In genomic region chr12:107091989-107092641, GRCh38 we compare ENCODE assay signal across 8 cellular contexts. TPM values are rescaled to one million over a fixed set of nuclear protein-coding genes. Genes with fewer than 3 reads are reported as not detected.
A peak's percentile ranks its signal among the peaks of the same experiment; 100 is the strongest.
DNase-seq lines count a peak whose midpoint lies in the region; ATAC-seq, FAIRE-seq and TF ChIP-seq lines count a peak whose summit lies in the region.

No MANE protein-coding gene starts in this region.

- peak; percentile 57 to 58 for ATAC-seq in upper lobe of left lung (ENCODE audit: low FRiP score in 2 of 2)
- no peak for ATAC-seq in HG02610 (IDR thresholded peaks at IDR 0.05; ENCODE audit: unreplicated experiment)

- peak overlapping the region; percentile 95 for H3K9ac ChIP-seq in endothelial cell of umbilical vein (replicated peaks; ENCODE audit: extremely low read depth, insufficient read depth, low read length)

- H3K36me3 ChIP-seq in endothelial cell of umbilical vein (ENCODE audit: control insufficient read depth in 2 of 2, extremely low read depth in 1 of 2, insufficient read depth in 2 of 2, low read length in 2 of 2) = no peaks in the 10 kb centered on the region
- H3K36me3 ChIP-seq in mesodermal cell (ENCODE audit: control insufficient read depth, insufficient read depth, low read length) = no peaks in the 10 kb centered on the region
- H3K36me3 ChIP-seq in upper lobe of left lung = no peaks in the 10 kb centered on the region

- peak overlapping the region; percentile 56 to 78 (median 71) for H3K4me3 ChIP-seq in endothelial cell of umbilical vein (replicated peaks in 1 of 3; ENCODE audit: insufficient read depth in 1 of 3, low read depth in 1 of 3, low read length in 3 of 3)
- peak overlapping the region; percentile 89 for H3K4me3 ChIP-seq in mesodermal cell (ENCODE audit: extremely low read depth, insufficient read depth, low read length, poor library complexity, severe bottlenecking)
- H3K4me3 ChIP-seq in upper lobe of left lung = peak overlapping the region; percentile 62 to 89 (median 74)

- H3K27ac ChIP-seq in endothelial cell of umbilical vein (ENCODE audit: insufficient read depth, low read depth, low read length) = peak overlapping the region; percentile 94
- H3K27ac ChIP-seq in mesodermal cell (ENCODE audit: low read depth, low read length, severe bottlenecking) = peak overlapping the region; percentile 100
- H3K27ac ChIP-seq in upper lobe of left lung = peak overlapping the region; percentile 91 to 99 (median 96)

- no peak for TF ChIP-seq EP300 in upper lobe of left lung (IDR thresholded peaks at IDR 0.05)

- peak overlapping the region; percentile 77 for H3K4me2 ChIP-seq in endothelial cell of umbilical vein (ENCODE audit: insufficient read depth, low read length)

- intact Hi-C loops in endothelial cell of umbilical vein (cut with micrococcal nuclease) = loop anchor here (1.0 to 10.0 kb wide), 14 partner anchors 12 to 1735 kb away; partner anchors contain the start of genes CKAP4, FICD, MTERF2 and POLR3B

- peaks cover 32% of the 10 kb centered on the region for H3K79me2 ChIP-seq in endothelial cell of umbilical vein (ENCODE audit: control insufficient read depth, insufficient read depth, low read length)

- H3K4me1 ChIP-seq in endothelial cell of umbilical vein (ENCODE audit: control insufficient read depth, extremely low read depth, insufficient read depth, low read length) (peaks cover 20% of the 10 kb centered on the region), mesodermal cell (ENCODE audit: control insufficient read depth, insufficient read depth, low read length, poor library complexity, severe bottlenecking) (peaks cover 8% of the 10 kb centered on the region), upper lobe of left lung (peaks cover 15 to 29% (median 22%) of the 10 kb centered on the region in 4 donors)

- H3K9me3 ChIP-seq in endothelial cell of umbilical vein (replicated peaks; ENCODE audit: control insufficient read depth, insufficient read depth, low read length) (no peaks in the 10 kb centered on the region), mesodermal cell (ENCODE audit: control insufficient read depth, low read length) (peaks cover 7% of the 10 kb centered on the region), upper lobe of left lung (no peaks in the 10 kb centered on the region)

- dilution Hi-C loops in endothelial cell of umbilical vein (cut with MboI; ENCODE audit: extremely low pct_ligation_motif_present, low sequenced_read_pairs) = no loop called here

- peak; percentile 99 for FAIRE-seq in endothelial cell of umbilical vein (lab: Jason Lieb, UNC)

- H2AFZ ChIP-seq in endothelial cell of umbilical vein (ENCODE audit: low read depth, low read length) = no peak overlapping the region

- TSS peak; percentile 52 for BruUV-seq in endothelial cell of umbilical vein (replicated peaks; lab: Mats Ljungman, UMichigan)

- 0% methylated on average over 2 of the region's 6 CpGs; no CpG with 5 or more reads in 1 of the 2 experiments for WGBS in mesodermal cell (ENCODE audit: insufficient coverage in 2 of 2), 2 experiments
- 0 to 1% methylated on average over 6 of the region's 6 CpGs for WGBS in upper lobe of left lung, 2 donors

- POLR2A ChIA-PET in endothelial cell of umbilical vein (lab: Charles Lee) = interaction anchor here (1.4 kb wide), 2 partner anchors 13 to 35 kb away, joined by 3 to 5 read pairs; no protein-coding TSS in a partner anchor

- DNase-seq in AG09319 (ENCODE audit: extremely low read depth, low read depth) = peak; percentile 84
- DNase-seq in NCI-H187 treated with DMSO at 0.1 percent for 48 hours (lab: John Stamatoyannopoulos, UW) = peak; percentile 65
- peak; percentile 13 for DNase-seq in T follicular helper cell (ENCODE audit: low read depth)
- peak; percentile 97 for DNase-seq in endothelial cell of umbilical vein (ENCODE audit: low read depth, low spot score)
- peak in 1 of 2 donors; percentile 26 for DNase-seq in upper lobe of left lung

- no peaks in the 10 kb centered on the region for H3K9me1 ChIP-seq in endothelial cell of umbilical vein (replicated peaks; ENCODE audit: control insufficient read depth, extremely low read depth, insufficient read depth, low read length)

- no peak for TF ChIP-seq POLR2A in endothelial cell of umbilical vein (IDR thresholded peaks at IDR 0.05; ENCODE audit: low read depth, low read length)
- no peak for TF ChIP-seq POLR2A in upper lobe of left lung (IDR thresholded peaks at IDR 0.05)

- H4K20me1 ChIP-seq in endothelial cell of umbilical vein (replicated peaks; ENCODE audit: control insufficient read depth, extremely low read depth, insufficient read depth, low read length) = no peaks in the 10 kb centered on the region

- H3K27me3 ChIP-seq in endothelial cell of umbilical vein (ENCODE audit: control insufficient read depth in 2 of 2, insufficient read depth in 2 of 2, low read length in 2 of 2) (no peaks in the 10 kb centered on the region), upper lobe of left lung (no peaks in the 10 kb centered on the region)

- CTCF ChIA-PET in endothelial cell of umbilical vein (lab: Charles Lee) = interaction anchor here (0.6 to 6.4 kb wide), 25 partner anchors 9 to 516 kb away, joined by 3 to 109 read pairs (median 4); partner anchors contain the start of gene TMEM263

- TF ChIP-seq CTCF in AG09319 (IDR thresholded peaks at IDR 0.05; ENCODE audit: low read depth, low read length) = peak; percentile 79
- TF ChIP-seq CTCF in GM12872 (IDR thresholded peaks at IDR 0.05; ENCODE audit: insufficient read depth, low read depth, low read length) = peak; percentile 53; the same call in 2 of the 3 replicates
- TF ChIP-seq CTCF in endothelial cell of umbilical vein (IDR thresholded peaks at IDR 0.05; ENCODE audit: extremely low read depth in 1 of 2, insufficient read depth in 1 of 2, low read depth in 1 of 2, low read length in 2 of 2) = peak; percentile 70 to 86
- peak; percentile 53 to 90 (median 80) for TF ChIP-seq CTCF in upper lobe of left lung (IDR thresholded peaks at IDR 0.05)

TF ChIP-seq in endothelial cell of umbilical vein, 7 proteins besides CTCF, POLR2A, EP300 and RAD21:
- TF ChIP-seq FOS (IDR thresholded peaks at IDR 0.05; ENCODE audit: borderline replicate concordance, insufficient read depth, low read length) = no peak
- TF ChIP-seq EZH2 (IDR thresholded peaks at IDR 0.05; ENCODE audit: borderline replicate concordance, low read depth, low read length, severe bottlenecking) = no peak
- no peak for TF ChIP-seq JUN (IDR thresholded peaks at IDR 0.05; ENCODE audit: borderline replicate concordance, insufficient read depth, insufficient read length, low read depth)
- TF ChIP-seq POLR2AphosphoS5 (IDR thresholded peaks at IDR 0.05; ENCODE audit: insufficient read depth, low read depth, low read length) = no peak
- TF ChIP-seq GATA2 (IDR thresholded peaks at IDR 0.05; ENCODE audit: insufficient read depth, insufficient read length, low read depth, low read length) = no peak
- TF ChIP-seq MAX (IDR thresholded peaks at IDR 0.05; ENCODE audit: insufficient read depth, insufficient read length) = no peak
- TF ChIP-seq MYC (IDR thresholded peaks at IDR 0.05; ENCODE audit: low read depth, low read length) = no peak

RNA-seq across cellular contexts. Expression of gene CRY1, which starts 1.2 kb away (rescaled TPM):
- total RNA-seq in endothelial cell of umbilical vein = 21.0 and 24.1 TPM in 2 replicates
- polyA plus RNA-seq in endothelial cell of umbilical vein = 11.4 and 14.3 TPM in 2 replicates
- 8.4 and 9.3 TPM in 2 replicates for polyA plus RNA-seq in endothelial cell of umbilical vein (2011; cell fraction: cytosol; rRNA removed)
- 22.4 and 35.6 TPM in 2 replicates for polyA plus RNA-seq in endothelial cell of umbilical vein (2011; cell fraction: nucleus; rRNA removed)
- polyA plus RNA-seq in endothelial cell of umbilical vein (2012) = 16.1 and 18.5 TPM in 2 replicates
- polyA minus RNA-seq in endothelial cell of umbilical vein = 8.1 and 11.1 TPM in 2 replicates
- 12.0 TPM for polyA minus RNA-seq in endothelial cell of umbilical vein (2011; cell fraction: cytosol; rRNA and poly(A)+ RNA removed)
- polyA minus RNA-seq in endothelial cell of umbilical vein (2011; cell fraction: nucleus; rRNA and poly(A)+ RNA removed) = 32.2 and 47.3 TPM in 2 replicates
- polyA plus RNA-seq in mesodermal cell (2013, experiment 1 of 2) = 26.7 TPM
- polyA plus RNA-seq in mesodermal cell (2013, experiment 2 of 2) = 23.1 TPM
- total RNA-seq in upper lobe of left lung = 10 to 100 TPM; 16.6 to 56.6 (median 42.0) TPM
